8 cellular contexts compared by ENCODE assay signal in genomic region chr17:29042679-29043538, GRCh38. TPM values are rescaled to one million over a fixed set of nuclear protein-coding genes. Genes with fewer than 3 reads are reported as not detected.
A peak's percentile ranks its signal among the peaks of the same experiment; 100 is the strongest.
DNase-seq lines count a peak whose midpoint lies in the region; ATAC-seq and TF ChIP-seq lines count a peak whose summit lies in the region.

Gene PIPOX (plus strand): TSS chr17:29043141. CDS start chr17:29043226, 85 bp downstream.

- TF ChIP-seq POLR2A in NB4 (IDR thresholded peaks at IDR 0.05; ENCODE audit: extremely low read depth, insufficient read length) (no peak), heart left ventricle (IDR thresholded peaks at IDR 0.05) (no peak)

- H3K4me3 Mint-ChIP-seq in T-cell, result no peak within 1 kb of the TSS

- H3K27me3 ChIP-seq in heart left ventricle, result peaks cover 0 to 20% (median 0%) of the 10 kb centered on the region in 9 donors

- H3K4me1 Mint-ChIP-seq in T-cell, result peaks cover 0 to 8% (median 5%) of the 10 kb centered on the region in 3 donors

- WGBS in heart left ventricle, 4 donors, result 36 to 41% (median 38%) methylated on average over 10 to 13 of the region's 13 CpGs

- TF ChIP-seq CTCF in NB4 (IDR thresholded peaks at IDR 0.05; ENCODE audit: low read depth, low read length) (no peak), heart left ventricle (IDR thresholded peaks at IDR 0.05) (no peak)

- no peaks in the 10 kb centered on the region for H3K9me3 Mint-ChIP-seq in T-cell

- H3K9me3 ChIP-seq in heart left ventricle, result no peaks in the 10 kb centered on the region

- H3K4me3 ChIP-seq in NB4 (ENCODE audit: low read depth, low read length) (no peak within 1 kb of the TSS), heart left ventricle (peak within 1 kb of the TSS in 1 of 12 donors; percentile 6)

- peak within 1 kb of the TSS in 2 of 12 donors; percentile 20 to 89 for H3K27ac ChIP-seq in heart left ventricle

- H3K4me1 ChIP-seq in heart left ventricle, result peaks cover 0 to 40% (median 3%) of the 10 kb centered on the region in 12 donors

- no peaks in the 10 kb centered on the region for H3K36me3 ChIP-seq in heart left ventricle

- CTCF ChIA-PET in T-cell (lab: Charles Lee), result interaction anchor here in 1 of 2 donors (0.6 kb wide), 1 partner anchor 12 kb away, joined by 3 read pairs; no protein-coding TSS in a partner anchor

- no peaks in the 10 kb centered on the region for H3K36me3 Mint-ChIP-seq in T-cell

- intact Hi-C loops in heart left ventricle (cut with DNase I), result no loop called here

- POLR2A ChIA-PET in T-cell (lab: Charles Lee), result no interaction called here

- no peak within 1 kb of the TSS for H3K27ac Mint-ChIP-seq in T-cell

- DNase-seq in DMS153 treated with DMSO at 0.1 percent for 48 hours (lab: John Stamatoyannopoulos, UW; ENCODE audit: unreplicated experiment) (peak; percentile 93), NB4 (ENCODE audit: low read depth) (peak; percentile 55), SIG-M5 (lab: John Stamatoyannopoulos, UW) (peak; percentile 70), heart left ventricle (peak in 1 of 5 donors; percentile 50), putamen (ENCODE audit: low spot score) (peak; percentile 56), T-cell (no peak)

- peaks cover 18% of the 10 kb centered on the region in 2 donors for H3K27me3 Mint-ChIP-seq in T-cell

- ATAC-seq in heart left ventricle (peak in 3 of 4 donors; percentile 62 to 72 (median 70)), HG03196 (IDR thresholded peaks at IDR 0.05; ENCODE audit: unreplicated experiment) (no peak), GM18867 (IDR thresholded peaks at IDR 0.05; ENCODE audit: unreplicated experiment) (no peak), T-cell (replicated peaks in 1 of 4) (no peak)

RNA-seq across cellular contexts. Expression of gene PIPOX, which starts in this region (rescaled TPM):
- total RNA-seq in heart left ventricle (1 to 10 TPM in 4 of 9 donors, under 1 TPM in 4, not detected in 1; 0.26 to 5.2 (median 1.00) TPM), T-cell (1 to 10 TPM; 2.4 to 5.7 (median 4.6) TPM)
- polyA plus RNA-seq in heart left ventricle, result under 1 TPM; 0.11 to 0.42 TPM

Comparison
In these comparisons a context has a peak if more than half of its experiments do, and no peak if none do; other contexts are left out.
1. DNase-seq: peak in DMS153 treated with DMSO at 0.1 percent for 48 hours (single experiment), NB4 (single experiment), SIG-M5 (single experiment) and putamen (single experiment); none in T-cell (0 of 34).
2. ATAC-seq: peak in heart left ventricle (3 of 4); none in HG03196 (single experiment), GM18867 (single experiment) and T-cell (0 of 4).